26 cellular contexts compared by ENCODE assay signal in genomic region chr10:73840056-73840402, GRCh38.
"Had no signal": no experiment of that assay in that cellular context is flagged by ENCODE, and none has a peak within 500 bp of the region (broad histone marks: within the 10 kb centered on the region; RNA-seq: fewer than 3 reads in every experiment).

No MANE protein-coding gene starts in this region.

- H3K27me3 ChIP-seq: hepatocyte, left lung, sigmoid colon had no signal

- H3K4me2 ChIP-seq: hepatocyte, smooth muscle cell had no signal

- H3K9me3 ChIP-seq: left lung, sigmoid colon, thoracic aorta had no signal

- H2AFZ ChIP-seq: hepatocyte had no signal

- H3K9me3 Mint-ChIP-seq: activated B cell treated with CpG ODN at 0.5 μM for 24 hours; activated naive CD4-positive, alpha-beta T cell treated with anti-CD3 and anti-CD28 coated beads, Interleukin-2, amount 10 ng/mL, durations not matched to agents 7 days and 5 days; dendritic cell treated with granulocyte-macrophage colony-stimulating factor and Interleukin-4, amounts not matched to agents 40 ng/mL and 50 ng/mL, for 4 days; immature natural killer cell; nephron; stimulated activated naive B cell treated with anti-CD40 and anti-IgM and Interleukin-4, amounts not matched to agents 10 μg/mL and 1 μg/mL and 100 μg/mL, for 72 hours; type B pancreatic cell had no signal

- H3K4me3 Mint-ChIP-seq: activated B cell treated with CpG ODN at 0.5 μM for 24 hours; activated CD4-positive, alpha-beta T cell treated with anti-CD3 and anti-CD28 coated beads for 36 hours; activated naive CD4-positive, alpha-beta T cell treated with anti-CD3 and anti-CD28 coated beads, Interleukin-2, amount 10 ng/mL, durations not matched to agents 7 days and 5 days; dendritic cell treated with granulocyte-macrophage colony-stimulating factor and Interleukin-4, amounts not matched to agents 40 ng/mL and 50 ng/mL, for 4 days; immature natural killer cell; nephron; stimulated activated naive B cell treated with anti-CD40 and anti-IgM and Interleukin-4, amounts not matched to agents 10 μg/mL and 1 μg/mL and 100 μg/mL, for 72 hours; T-helper 17 cell; type B pancreatic cell had no signal

- ATAC-seq: activated CD4-positive, alpha-beta T cell treated with anti-CD3 and anti-CD28 coated beads for 36 hours; left lung; stimulated activated naive B cell treated with anti-CD40 and anti-IgM and Interleukin-4, amounts not matched to agents 10 μg/mL and 1 μg/mL and 100 μg/mL, for 72 hours; T-helper 17 cell had no signal

- H3K27me3 Mint-ChIP-seq: activated B cell treated with CpG ODN at 0.5 μM for 24 hours; activated CD4-positive, alpha-beta T cell treated with anti-CD3 and anti-CD28 coated beads for 36 hours; activated naive CD4-positive, alpha-beta T cell treated with anti-CD3 and anti-CD28 coated beads, Interleukin-2, amount 10 ng/mL, durations not matched to agents 7 days and 5 days; dendritic cell treated with granulocyte-macrophage colony-stimulating factor and Interleukin-4, amounts not matched to agents 40 ng/mL and 50 ng/mL, for 4 days; stimulated activated naive B cell treated with anti-CD40 and anti-IgM and Interleukin-4, amounts not matched to agents 10 μg/mL and 1 μg/mL and 100 μg/mL, for 72 hours; T-helper 17 cell; type B pancreatic cell had no signal

- H3K4me3 ChIP-seq: hepatocyte, left lung, sigmoid colon, smooth muscle cell, thoracic aorta had no signal

- H3K27ac ChIP-seq: hepatocyte, left lung, sigmoid colon, thoracic aorta had no signal

- DNase-seq: activated B cell treated with CpG ODN at 0.5 μM for 24 hours; activated CD4-positive, alpha-beta T cell treated with anti-CD3 and anti-CD28 coated beads for 36 hours; activated CD4-positive, alpha-beta T cell treated with anti-CD3 and anti-CD28 coated beads, Interleukin-2, amount 50 U/mL, for 4 hours; activated CD8-positive, alpha-beta memory T cell treated with anti-CD3 and anti-CD28 coated beads for 24 hours; activated CD8-positive, alpha-beta memory T cell treated with anti-CD3 and anti-CD28 coated beads, Interleukin-2, amount 50 U/mL, for 4 hours; activated effector memory CD4-positive, alpha-beta T cell treated with Interleukin-2 at 50 U/mL for 16 hours; activated naive CD4-positive, alpha-beta T cell treated with anti-CD3 and anti-CD28 coated beads, Interleukin-2, amount 10 ng/mL, durations not matched to agents 7 days and 5 days; activated T-cell treated with anti-CD3 and anti-CD28 coated beads, Interleukin-2, amount 50 U/mL, for 48 hours; amygdala; effector CD4-positive, alpha-beta T cell; glutamatergic neuron; immature natural killer cell; kidney glomerular epithelial cell; left lung; occipital lobe; sigmoid colon; stimulated activated CD4-positive, alpha-beta T cell treated with anti-CD3 and anti-CD28 coated beads, Interleukin-15, amount 100 ng/mL, for 24 hours; stimulated activated naive B cell treated with anti-CD40 and anti-IgM and Interleukin-4, amounts not matched to agents 10 μg/mL and 1 μg/mL and 100 μg/mL, for 72 hours; SW 1271; T-helper 17 cell had no signal

- H3K27ac Mint-ChIP-seq: activated B cell treated with CpG ODN at 0.5 μM for 24 hours; activated CD4-positive, alpha-beta T cell treated with anti-CD3 and anti-CD28 coated beads for 36 hours; dendritic cell treated with granulocyte-macrophage colony-stimulating factor and Interleukin-4, amounts not matched to agents 40 ng/mL and 50 ng/mL, for 4 days; nephron; stimulated activated naive B cell treated with anti-CD40 and anti-IgM and Interleukin-4, amounts not matched to agents 10 μg/mL and 1 μg/mL and 100 μg/mL, for 72 hours; T-helper 17 cell; type B pancreatic cell had no signal

- H3K4me1 Mint-ChIP-seq: activated B cell treated with CpG ODN at 0.5 μM for 24 hours; activated CD4-positive, alpha-beta T cell treated with anti-CD3 and anti-CD28 coated beads for 36 hours; activated naive CD4-positive, alpha-beta T cell treated with anti-CD3 and anti-CD28 coated beads, Interleukin-2, amount 10 ng/mL, durations not matched to agents 7 days and 5 days; immature natural killer cell; nephron; stimulated activated naive B cell treated with anti-CD40 and anti-IgM and Interleukin-4, amounts not matched to agents 10 μg/mL and 1 μg/mL and 100 μg/mL, for 72 hours had no signal
